ENCODE assay signal across 1 cellular context in genomic region chr18:11655605-11655932, GRCh38.
TF ChIP-seq lines count a peak whose summit lies in the region.

No MANE protein-coding gene starts in this region.

TF ChIP-seq in GM23338, 12 proteins besides CTCF, POLR2A, EP300 and RAD21 (continued from another document):
- TF ChIP-seq ZNF462 (CRISPR knock-in tag; IDR thresholded peaks at IDR 0.05) (no peak), JUNB (IDR thresholded peaks at IDR 0.05; ENCODE audit: unreplicated experiment) (no peak), STAT1 (IDR thresholded peaks at IDR 0.05; ENCODE audit: unreplicated experiment) (no peak), CREB1 (CRISPR knock-in tag; IDR thresholded peaks at IDR 0.05; ENCODE audit: low read depth) (no peak), ZNF331 (CRISPR knock-in tag; IDR thresholded peaks at IDR 0.05; ENCODE audit: low read depth) (no peak), ZNF114 (CRISPR knock-in tag; IDR thresholded peaks at IDR 0.05) (no peak), NANOG (IDR thresholded peaks at IDR 0.05; ENCODE audit: borderline replicate concordance) (no peak), POLR2AphosphoS5 (IDR thresholded peaks at IDR 0.05; ENCODE audit: low read depth) (no peak), EZH2phosphoT487 (IDR thresholded peaks at IDR 0.05; ENCODE audit: unreplicated experiment) (no peak)
- TF ChIP-seq, protein P1, sequence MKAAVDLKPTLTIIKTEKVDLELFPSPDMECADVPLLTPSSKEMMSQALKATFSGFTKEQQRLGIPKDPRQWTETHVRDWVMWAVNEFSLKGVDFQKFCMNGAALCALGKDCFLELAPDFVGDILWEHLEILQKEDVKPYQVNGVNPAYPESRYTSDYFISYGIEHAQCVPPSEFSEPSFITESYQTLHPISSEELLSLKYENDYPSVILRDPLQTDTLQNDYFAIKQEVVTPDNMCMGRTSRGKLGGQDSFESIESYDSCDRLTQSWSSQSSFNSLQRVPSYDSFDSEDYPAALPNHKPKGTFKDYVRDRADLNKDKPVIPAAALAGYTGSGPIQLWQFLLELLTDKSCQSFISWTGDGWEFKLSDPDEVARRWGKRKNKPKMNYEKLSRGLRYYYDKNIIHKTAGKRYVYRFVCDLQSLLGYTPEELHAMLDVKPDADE (IDR thresholded peaks at IDR 0.05) = no peak
